ENCODE assay signal across 10 cellular contexts in genomic region chr2:219358170-219359075, GRCh38. TPM values are rescaled to one million over a fixed set of nuclear protein-coding genes. Genes with fewer than 3 reads are reported as not detected.
A peak's percentile ranks its signal among the peaks of the same experiment; 100 is the strongest.
DNase-seq lines count a peak whose midpoint lies in the region; ATAC-seq, FAIRE-seq and TF ChIP-seq lines count a peak whose summit lies in the region.
"Had no signal": no experiment of that assay in that cellular context is flagged by ENCODE, and none has a peak within 500 bp of the region (broad histone marks: within the 10 kb centered on the region; RNA-seq: fewer than 3 reads in every experiment).

No MANE protein-coding gene starts in this region.

- no TSS peak for BruUV-seq in IMR-90 (replicated peaks; lab: Mats Ljungman, UMichigan)

- CTCF ChIA-PET in IMR-90 (lab: Yijun Ruan, JAX) = no interaction called here

- FAIRE-seq in urothelium cell line (lab: Jason Lieb, UNC) = no peak

- H3K36me3 ChIP-seq in IMR-90 (ENCODE audit: control insufficient read depth, insufficient read depth, low read length) = no peaks in the 10 kb centered on the region
- H3K36me3 ChIP-seq in endodermal cell (ENCODE audit: control insufficient read depth, insufficient read depth, low read length) = no peaks in the 10 kb centered on the region
- H3K36me3 ChIP-seq in parathyroid adenoma (ENCODE audit: control insufficient read depth, insufficient read depth, low read length) = no peaks in the 10 kb centered on the region

- dilution Hi-C loops in IMR-90 (cut with HindIII; ENCODE audit: low sequenced_read_pairs, unreplicated experiment) = no loop called here

- H3K23ac ChIP-seq in IMR-90 (ENCODE audit: low read depth, low read length) = no peak overlapping the region; the same call in 1 of the 2 replicates

- no peak overlapping the region for H4K5ac ChIP-seq in IMR-90 (ENCODE audit: low read depth, low read length)

- no peak overlapping the region for H2BK120ac ChIP-seq in IMR-90 (ENCODE audit: low read depth, low read length)

- H3K27ac Mint-ChIP-seq in endodermal cell = no peak overlapping the region

- peaks cover 79% of the 10 kb centered on the region for H3K27me3 Mint-ChIP-seq in endodermal cell (ENCODE audit: insufficient read depth)

- TF ChIP-seq POLR2A in IMR-90 (IDR thresholded peaks at IDR 0.05; ENCODE audit: low read depth, low read length) = no peak

- H2BK15ac ChIP-seq in IMR-90 (ENCODE audit: low read depth, low read length) = no peak overlapping the region

- H3K4me3 Mint-ChIP-seq in endodermal cell = peak overlapping the region; percentile 57

- no peak overlapping the region for H3K14ac ChIP-seq in IMR-90 (replicated peaks; ENCODE audit: low read depth, low read length)

- H3K9ac ChIP-seq in IMR-90 (ENCODE audit: low read depth, low read length) (no peak overlapping the region), endodermal cell (ENCODE audit: extremely low read depth, low read length, poor library complexity, severe bottlenecking) (no peak overlapping the region), parathyroid adenoma (no peak overlapping the region)

- no peak overlapping the region for H2AK5ac ChIP-seq in IMR-90 (ENCODE audit: low read depth, low read length)

- H2BK20ac ChIP-seq in IMR-90 (ENCODE audit: low read depth, low read length) = no peak overlapping the region

- no peaks in the 10 kb centered on the region for H3K9me3 Mint-ChIP-seq in endodermal cell

- peak overlapping the region; percentile 58 for H2AFZ ChIP-seq in IMR-90 (replicated peaks; ENCODE audit: low read length, poor library complexity)
- H2AFZ ChIP-seq in parathyroid adenoma = peak overlapping the region; percentile 55

- H2AK9ac ChIP-seq in IMR-90 (replicated peaks; ENCODE audit: low read depth, low read length, poor library complexity) = peak overlapping the region; percentile 84

- in situ Hi-C loops in IMR-90 (cut with MboI; ENCODE audit: low sequenced_read_pairs) = no loop called here

- H3K18ac ChIP-seq in IMR-90 (ENCODE audit: low read depth, low read length) = no peak overlapping the region

- POLR2A ChIA-PET in IMR-90 (lab: Charles Lee; ENCODE audit: unreplicated experiment) = no interaction called here

- H3K27ac ChIP-seq in IMR-90 (ENCODE audit: insufficient read depth, low read length) (no peak overlapping the region), endodermal cell (ENCODE audit: low read depth, low read length) (no peak overlapping the region), parathyroid adenoma (no peak overlapping the region)

- peaks cover 2% of the 10 kb centered on the region for H3K4me1 Mint-ChIP-seq in endodermal cell

- no peaks in the 10 kb centered on the region for H3K79me2 ChIP-seq in parathyroid adenoma

- ATAC-seq in IMR-90 (ENCODE audit: low read depth) (no peak), GM19035 (IDR thresholded peaks at IDR 0.05; ENCODE audit: unreplicated experiment) (no peak)

- H3K4ac ChIP-seq in IMR-90 (ENCODE audit: low read depth, low read length) = no peak overlapping the region

- H3K9me3 ChIP-seq in IMR-90 (ENCODE audit: control insufficient read depth, insufficient read depth, low read length) = no peaks in the 10 kb centered on the region
- no peaks in the 10 kb centered on the region for H3K9me3 ChIP-seq in endodermal cell (ENCODE audit: control insufficient read depth, low read length)
- no peaks in the 10 kb centered on the region for H3K9me3 ChIP-seq in parathyroid adenoma (ENCODE audit: control insufficient read depth, low read length)

- 9% methylated on average over 14 of the region's 66 CpGs; no CpG with 5 or more reads in 1 of the 2 experiments for WGBS in IMR-90 (ENCODE audit: extremely low coverage in 2 of 2, insufficient read length in 1 of 2), 2 experiments
- 3 to 6% methylated on average over 37 to 66 of the region's 66 CpGs for WGBS in endodermal cell (ENCODE audit: insufficient coverage in 1 of 2, insufficient read length in 1 of 2), 2 experiments

- H3K4me3 ChIP-seq in IMR-90 (ENCODE audit: insufficient read depth, low read depth, low read length) (peak overlapping the region; percentile 18; the same call in 1 of the 2 replicates), endodermal cell (ENCODE audit: low read length) (peak overlapping the region; percentile 47), parathyroid adenoma (ENCODE audit: low read depth, low read length) (no peak overlapping the region)

- H4K20me1 ChIP-seq in IMR-90 (ENCODE audit: insufficient read depth, low read length) = peaks cover 4% of the 10 kb centered on the region; the same call in 1 of the 2 replicates

- H3K4me2 ChIP-seq in IMR-90 (ENCODE audit: low read depth, low read length) = peak overlapping the region; percentile 72
- peak overlapping the region; percentile 14 for H3K4me2 ChIP-seq in parathyroid adenoma (ENCODE audit: low read length)

- no peak overlapping the region for H3K56ac ChIP-seq in IMR-90 (ENCODE audit: extremely low read depth, insufficient read depth, low read length)

- H2BK5ac ChIP-seq in IMR-90 (ENCODE audit: low read depth, low read length, poor library complexity, severe bottlenecking) = no peak overlapping the region

- H3K27me3 ChIP-seq in IMR-90 (ENCODE audit: control insufficient read depth, insufficient read depth, low read length) = peaks cover 54% of the 10 kb centered on the region
- H3K27me3 ChIP-seq in endodermal cell (ENCODE audit: control insufficient read depth, insufficient read depth, low read length, poor library complexity, severe bottlenecking) = peaks cover 74% of the 10 kb centered on the region
- peaks cover 2% of the 10 kb centered on the region for H3K27me3 ChIP-seq in parathyroid adenoma (ENCODE audit: control insufficient read depth, insufficient read depth, low read length)

- no peak overlapping the region for H4K8ac ChIP-seq in IMR-90 (ENCODE audit: low read depth in 2 of 2, low read length in 2 of 2)

- no peaks in the 10 kb centered on the region for H3K36me3 Mint-ChIP-seq in endodermal cell (ENCODE audit: low read depth)

- DNase-seq in COR-L47 (lab: John Stamatoyannopoulos, UW) = peak; percentile 40
- no peak for DNase-seq in IMR-90
- DNase-seq in endodermal cell = peak; percentile 60
- no peak for DNase-seq in stimulated activated naive CD4-positive, alpha-beta T cell (lab: John Stamatoyannopoulos, UW)
- DNase-seq in urothelium cell line (ENCODE audit: low spot score) = no peak
- DNase-seq in GM19238 (ENCODE audit: insufficient read length, low spot score) = no peak

- intact Hi-C loops in IMR-90 (cut with micrococcal nuclease) = no loop called here

- H3K9me1 ChIP-seq in IMR-90 (ENCODE audit: insufficient read depth, low read length) = peaks cover 4% of the 10 kb centered on the region

- TF ChIP-seq RAD21 in IMR-90 (IDR thresholded peaks at IDR 0.05; ENCODE audit: low read length) = no peak

- no peaks in the 10 kb centered on the region for H3K79me1 ChIP-seq in IMR-90 (ENCODE audit: low read depth in 1 of 2, low read length in 2 of 2)

- H3K4me1 ChIP-seq in IMR-90 (ENCODE audit: control insufficient read depth, insufficient read depth, low read length) (peaks cover 6% of the 10 kb centered on the region), endodermal cell (ENCODE audit: control insufficient read depth, insufficient read depth, low read length) (no peaks in the 10 kb centered on the region), parathyroid adenoma (peaks cover 6% of the 10 kb centered on the region)

- H4K91ac ChIP-seq in IMR-90 (ENCODE audit: insufficient read depth, low read depth, low read length) = no peak overlapping the region

- no peak for TF ChIP-seq CTCF in IMR-90 (conservative IDR thresholded peaks at IDR 0.05; ENCODE audit: low read depth, low read length)
- TF ChIP-seq CTCF in endodermal cell (conservative IDR thresholded peaks at IDR 0.05) = no peak
- no peak for TF ChIP-seq CTCF in parathyroid adenoma (IDR thresholded peaks at IDR 0.05)

TF ChIP-seq in IMR-90, 13 proteins besides CTCF, POLR2A, EP300 and RAD21 (continues in another document):
- TF ChIP-seq SMC3 (IDR thresholded peaks at IDR 0.05; ENCODE audit: low read depth, low read length) (no peak), USF2 (IDR thresholded peaks at IDR 0.05; ENCODE audit: low read depth, low read length) (no peak), FOS (IDR thresholded peaks at IDR 0.05; ENCODE audit: low read depth, low read length) (no peak), CHD1 (IDR thresholded peaks at IDR 0.05; ENCODE audit: low read depth, low read length) (no peak), MAFK (IDR thresholded peaks at IDR 0.05; ENCODE audit: low read depth, low read length) (no peak), RFX5 (IDR thresholded peaks at IDR 0.05; ENCODE audit: low read depth, low read length) (no peak), RCOR1 (IDR thresholded peaks at IDR 0.05; ENCODE audit: insufficient replicate concordance, low read length) (no peak)

RNA-seq across cellular contexts. Expression of gene RESP18, which starts 25.9 kb away (rescaled TPM):
- total RNA-seq in IMR-90 (2012; rRNA removed) (not detected in 2 replicates), endodermal cell (not detected)
- not detected in 2 replicates for polyA plus RNA-seq in IMR-90 (2012; rRNA removed)
- not detected in 2 replicates for polyA plus RNA-seq in IMR-90 (2012; cell fraction: cytosol; rRNA removed)
- polyA plus RNA-seq in IMR-90 (2012; cell fraction: nucleus; rRNA removed; ENCODE audit: low replicate concordance) = not detected in 2 replicates
- not detected for polyA plus RNA-seq in endodermal cell (2013, experiment 1 of 2)
- polyA plus RNA-seq in endodermal cell (2013, experiment 2 of 2) = not detected
- total RNA-seq: lower leg skin, M059J had no signal

RNA-seq across cellular contexts. Expression of gene DNPEP, which starts 29.3 kb away (rescaled TPM):
- total RNA-seq in IMR-90 (2012; rRNA removed) = 74.7 and 89.4 TPM in 2 replicates
- 74.2 and 75.1 TPM in 2 replicates for polyA plus RNA-seq in IMR-90 (2012; rRNA removed)
- polyA plus RNA-seq in IMR-90 (2012; cell fraction: cytosol; rRNA removed) = 40.9 and 81.3 TPM in 2 replicates
- 134 and 230 TPM in 2 replicates for polyA plus RNA-seq in IMR-90 (2012; cell fraction: nucleus; rRNA removed; ENCODE audit: low replicate concordance)
- 10 to 100 TPM; 54.6 to 76.1 TPM for total RNA-seq in endodermal cell
- 48.9 TPM for polyA plus RNA-seq in endodermal cell (2013, experiment 1 of 2)
- polyA plus RNA-seq in endodermal cell (2013, experiment 2 of 2) = 41.6 TPM

RNA-seq across cellular contexts. Expression of gene PTPRN, which starts 49.2 kb away (rescaled TPM):
- 4.4 and 5.2 TPM in 2 replicates for total RNA-seq in IMR-90 (2012; rRNA removed)
- 21.4 and 22.0 TPM in 2 replicates for polyA plus RNA-seq in IMR-90 (2012; rRNA removed)
- 16.3 and 28.2 TPM in 2 replicates for polyA plus RNA-seq in IMR-90 (2012; cell fraction: cytosol; rRNA removed)
- 20.4 and 43.0 TPM in 2 replicates for polyA plus RNA-seq in IMR-90 (2012; cell fraction: nucleus; rRNA removed; ENCODE audit: low replicate concordance)
- 1 to 10 TPM in 1 of 2 donors, under 1 TPM in 1; 0.44 to 1.1 TPM for total RNA-seq in endodermal cell
- 6.5 TPM for polyA plus RNA-seq in endodermal cell (2013, experiment 1 of 2)
- 4.9 TPM for polyA plus RNA-seq in endodermal cell (2013, experiment 2 of 2)

RNA-seq across cellular contexts. Expression of gene DES, which starts 59.8 kb away (rescaled TPM):
- total RNA-seq in IMR-90 (2012; rRNA removed) = 3.3 and 4.3 TPM in 2 replicates
- 4.0 and 4.9 TPM in 2 replicates for polyA plus RNA-seq in IMR-90 (2012; rRNA removed)
- polyA plus RNA-seq in IMR-90 (2012; cell fraction: cytosol; rRNA removed) = 3.4 and 4.1 TPM in 2 replicates
- polyA plus RNA-seq in IMR-90 (2012; cell fraction: nucleus; rRNA removed; ENCODE audit: low replicate concordance) = 3.2 TPM in 2 replicates
- total RNA-seq in endodermal cell = 1 to 10 TPM; 1.1 to 3.5 TPM
- 0.96 TPM for polyA plus RNA-seq in endodermal cell (2013, experiment 1 of 2)
- 0.99 TPM for polyA plus RNA-seq in endodermal cell (2013, experiment 2 of 2)
- total RNA-seq: M059J had no signal

Comparison
In these comparisons a context has a peak if more than half of its experiments do, and no peak if none do; other contexts are left out.
1. DNase-seq: peak in COR-L47 (single experiment) and endodermal cell (single experiment); none in IMR-90 (single experiment), stimulated activated naive CD4-positive, alpha-beta T cell (0 of 6), urothelium cell line (single experiment) and GM19238 (single experiment).